In genomic region chr10:120485946-120486345, GRCh38 we compare ENCODE assay signal across 38 cellular contexts. TPM values are rescaled to one million over a fixed set of nuclear protein-coding genes. Genes with fewer than 3 reads are reported as not detected.
"Had no signal": no experiment of that assay in that cellular context is flagged by ENCODE, and none has a peak within 500 bp of the region (broad histone marks: within the 10 kb centered on the region; RNA-seq: fewer than 3 reads in every experiment).

No MANE protein-coding gene starts in this region.

- H3K36me3 ChIP-seq: ascending aorta, cardiac muscle cell had no signal

- H3K36me3 Mint-ChIP-seq: activated CD8-positive, alpha-beta memory T cell treated with anti-CD3 and anti-CD28 coated beads, Interleukin-2, amount 10 ng/mL, durations not matched to agents 7 days and 5 days; activated naive CD4-positive, alpha-beta T cell treated with anti-CD3 and anti-CD28 coated beads, Interleukin-2, amount 10 ng/mL, durations not matched to agents 7 days and 5 days; activated naive CD8-positive, alpha-beta T cell; activated naive CD8-positive, alpha-beta T cell treated with anti-CD3 and anti-CD28 coated beads, Interleukin-2, amount 10 ng/mL, durations not matched to agents 7 days and 5 days; brain had no signal

- H3K4me3 Mint-ChIP-seq: activated CD4-positive, alpha-beta memory T cell treated with anti-CD3 and anti-CD28 coated beads, Interleukin-2, amount 10 ng/mL, durations not matched to agents 7 days and 5 days; activated CD4-positive, alpha-beta T cell treated with anti-CD3 and anti-CD28 coated beads for 36 hours; activated CD4-positive, alpha-beta T cell treated with anti-CD3 and anti-CD28 coated beads, Interleukin-2, amount 10 ng/mL, durations not matched to agents 7 days and 5 days; activated CD8-positive, alpha-beta memory T cell treated with anti-CD3 and anti-CD28 coated beads, Interleukin-2, amount 10 ng/mL, durations not matched to agents 7 days and 5 days; activated CD8-positive, alpha-beta T cell treated with anti-CD3 and anti-CD28 coated beads, Interleukin-2, amount 10 ng/mL, durations not matched to agents 7 days and 5 days; activated naive CD4-positive, alpha-beta T cell treated with anti-CD3 and anti-CD28 coated beads, Interleukin-2, amount 10 ng/mL, durations not matched to agents 7 days and 5 days; activated naive CD4-positive, alpha-beta T cell treated with anti-CD3 and anti-CD28 coated beads, Interleukin-2, amount 50 U/mL, for 24 hours; activated naive CD8-positive, alpha-beta T cell; activated naive CD8-positive, alpha-beta T cell treated with anti-CD3 and anti-CD28 coated beads, Interleukin-2, amount 10 ng/mL, durations not matched to agents 7 days and 5 days; activated naive CD8-positive, alpha-beta T cell treated with anti-CD3 and anti-CD28 coated beads, Interleukin-2, amount 50 U/mL, for 24 hours; activated T-cell treated with anti-CD3 and anti-CD28 coated beads, Interleukin-2, amount 50 U/mL, for 24 hours; brain; central memory CD8-positive, alpha-beta T cell; T-helper 1 cell treated with Interleukin-12 subunit alpha and Interleukin-12 subunit beta and Interleukin-4 antibody, amounts not matched to agents 30 μg/mL and 1 μg/mL, for 36 hours; T-helper 2 cell treated with Interferon-gamma antibody and Interleukin-4, amounts not matched to agents 5 μg/mL and 100 μg/mL, for 36 hours had no signal

- H3K4me3 ChIP-seq: ascending aorta, cardiac muscle cell had no signal

- H3K27me3 Mint-ChIP-seq: activated CD4-positive, alpha-beta memory T cell treated with anti-CD3 and anti-CD28 coated beads, Interleukin-2, amount 10 ng/mL, durations not matched to agents 7 days and 5 days; activated CD4-positive, alpha-beta T cell treated with anti-CD3 and anti-CD28 coated beads for 36 hours; activated CD4-positive, alpha-beta T cell treated with anti-CD3 and anti-CD28 coated beads, Interleukin-2, amount 10 ng/mL, durations not matched to agents 7 days and 5 days; activated CD8-positive, alpha-beta memory T cell treated with anti-CD3 and anti-CD28 coated beads, Interleukin-2, amount 10 ng/mL, durations not matched to agents 7 days and 5 days; activated naive CD4-positive, alpha-beta T cell treated with anti-CD3 and anti-CD28 coated beads, Interleukin-2, amount 10 ng/mL, durations not matched to agents 7 days and 5 days; activated naive CD4-positive, alpha-beta T cell treated with anti-CD3 and anti-CD28 coated beads, Interleukin-2, amount 50 U/mL, for 24 hours; activated naive CD8-positive, alpha-beta T cell treated with anti-CD3 and anti-CD28 coated beads, Interleukin-2, amount 10 ng/mL, durations not matched to agents 7 days and 5 days; activated naive CD8-positive, alpha-beta T cell treated with anti-CD3 and anti-CD28 coated beads, Interleukin-2, amount 50 U/mL, for 24 hours; activated T-cell treated with anti-CD3 and anti-CD28 coated beads, Interleukin-2, amount 50 U/mL, for 24 hours; central memory CD8-positive, alpha-beta T cell had no signal

- H3K27me3 ChIP-seq: ascending aorta, cardiac muscle cell had no signal

- H3K4me1 Mint-ChIP-seq: activated CD4-positive, alpha-beta memory T cell treated with anti-CD3 and anti-CD28 coated beads, Interleukin-2, amount 10 ng/mL, durations not matched to agents 7 days and 5 days; activated CD4-positive, alpha-beta T cell treated with anti-CD3 and anti-CD28 coated beads for 36 hours; activated CD4-positive, alpha-beta T cell treated with anti-CD3 and anti-CD28 coated beads, Interleukin-2, amount 10 ng/mL, durations not matched to agents 7 days and 5 days; activated CD8-positive, alpha-beta memory T cell treated with anti-CD3 and anti-CD28 coated beads, Interleukin-2, amount 10 ng/mL, durations not matched to agents 7 days and 5 days; activated naive CD4-positive, alpha-beta T cell treated with anti-CD3 and anti-CD28 coated beads, Interleukin-2, amount 10 ng/mL, durations not matched to agents 7 days and 5 days; activated naive CD4-positive, alpha-beta T cell treated with anti-CD3 and anti-CD28 coated beads, Interleukin-2, amount 50 U/mL, for 24 hours; activated naive CD8-positive, alpha-beta T cell treated with anti-CD3 and anti-CD28 coated beads, Interleukin-2, amount 10 ng/mL, durations not matched to agents 7 days and 5 days; activated naive CD8-positive, alpha-beta T cell treated with anti-CD3 and anti-CD28 coated beads, Interleukin-2, amount 50 U/mL, for 24 hours; brain; central memory CD8-positive, alpha-beta T cell had no signal

- H3K27ac Mint-ChIP-seq: activated CD4-positive, alpha-beta memory T cell treated with anti-CD3 and anti-CD28 coated beads, Interleukin-2, amount 10 ng/mL, durations not matched to agents 7 days and 5 days; activated CD4-positive, alpha-beta T cell treated with anti-CD3 and anti-CD28 coated beads for 36 hours; activated CD4-positive, alpha-beta T cell treated with anti-CD3 and anti-CD28 coated beads, Interleukin-2, amount 10 ng/mL, durations not matched to agents 7 days and 5 days; activated CD8-positive, alpha-beta memory T cell treated with anti-CD3 and anti-CD28 coated beads, Interleukin-2, amount 10 ng/mL, durations not matched to agents 7 days and 5 days; activated CD8-positive, alpha-beta T cell treated with anti-CD3 and anti-CD28 coated beads, Interleukin-2, amount 10 ng/mL, durations not matched to agents 7 days and 5 days; activated naive CD4-positive, alpha-beta T cell treated with anti-CD3 and anti-CD28 coated beads, Interleukin-2, amount 10 ng/mL, durations not matched to agents 7 days and 5 days; activated naive CD4-positive, alpha-beta T cell treated with anti-CD3 and anti-CD28 coated beads, Interleukin-2, amount 50 U/mL, for 24 hours; activated naive CD8-positive, alpha-beta T cell; activated naive CD8-positive, alpha-beta T cell treated with anti-CD3 and anti-CD28 coated beads, Interleukin-2, amount 10 ng/mL, durations not matched to agents 7 days and 5 days; activated naive CD8-positive, alpha-beta T cell treated with anti-CD3 and anti-CD28 coated beads, Interleukin-2, amount 50 U/mL, for 24 hours; activated T-cell treated with anti-CD3 and anti-CD28 coated beads, Interleukin-2, amount 50 U/mL, for 24 hours; activated T-helper 2 cell treated with anti-CD3 and anti-CD28 coated beads, Interferon-gamma antibody, Interleukin-2, Interleukin-4, amounts not matched to agents 10 μg/mL and 5 μg/mL and 100 μg/mL, durations not matched to agents 14 hours and 24 hours and 36 hours; brain; T-helper 1 cell treated with Interleukin-12 subunit alpha and Interleukin-12 subunit beta and Interleukin-4 antibody, amounts not matched to agents 30 μg/mL and 1 μg/mL, for 36 hours; T-helper 2 cell treated with Interferon-gamma antibody and Interleukin-4, amounts not matched to agents 5 μg/mL and 100 μg/mL, for 36 hours had no signal

- H3K9me3 ChIP-seq: ascending aorta had no signal

- H3K27ac ChIP-seq: ascending aorta, cardiac muscle cell, VCaP had no signal

- DNase-seq: activated CD4-positive, alpha-beta memory T cell treated with anti-CD3 and anti-CD28 coated beads, Interleukin-2, amount 10 ng/mL, durations not matched to agents 7 days and 5 days; activated CD4-positive, alpha-beta T cell treated with anti-CD3 and anti-CD28 coated beads for 1 hour; activated CD4-positive, alpha-beta T cell treated with anti-CD3 and anti-CD28 coated beads for 36 hours; activated CD4-positive, alpha-beta T cell treated with anti-CD3 and anti-CD28 coated beads for 48 hours; activated CD4-positive, alpha-beta T cell treated with anti-CD3 and anti-CD28 coated beads, Interleukin-2, amount 10 ng/mL, durations not matched to agents 7 days and 5 days; activated CD4-positive, alpha-beta T cell treated with anti-CD3 and anti-CD28 coated beads, Interleukin-2, amount 50 U/mL, for 48 hours; activated CD4-positive, CD25-positive, alpha-beta regulatory T cell; activated CD8-positive, alpha-beta memory T cell treated with anti-CD3 and anti-CD28 coated beads for 24 hours; activated CD8-positive, alpha-beta memory T cell treated with anti-CD3 and anti-CD28 coated beads, Interleukin-2, amount 10 ng/mL, durations not matched to agents 7 days and 5 days; activated CD8-positive, alpha-beta memory T cell treated with anti-CD3 and anti-CD28 coated beads, Interleukin-2, amount 50 U/mL, for 48 hours; activated CD8-positive, alpha-beta T cell treated with anti-CD3 and anti-CD28 coated beads, Interleukin-2, amount 10 ng/mL, durations not matched to agents 7 days and 5 days; activated effector memory CD4-positive, alpha-beta T cell treated with Interleukin-2 at 50 U/mL for 16 hours; activated gamma-delta T cell; activated naive CD4-positive, alpha-beta T cell treated with anti-CD3 and anti-CD28 coated beads, Interleukin-2, amount 10 ng/mL, durations not matched to agents 7 days and 5 days; activated naive CD4-positive, alpha-beta T cell treated with Interleukin-2 at 50 U/mL for 16 hours; activated naive CD8-positive, alpha-beta T cell treated with anti-CD3 and anti-CD28 coated beads, Interleukin-2, amount 10 ng/mL, durations not matched to agents 7 days and 5 days; activated naive CD8-positive, alpha-beta T cell treated with anti-CD3 and anti-CD28 coated beads, Interleukin-2, amount 50 U/mL, for 24 hours; activated T-cell treated with anti-CD3 and anti-CD28 coated beads, Interleukin-2, amount 50 U/mL, for 24 hours; activated T-cell treated with anti-CD3 and anti-CD28 coated beads, Interleukin-2, amount 50 U/mL, for 48 hours; amygdala; anterior cingulate cortex; caudate nucleus; SW 1271; T-helper 1 cell; T-helper 2 cell; T-helper 9 cell had no signal

- H3K4me1 ChIP-seq: ascending aorta had no signal

- H3K9me3 Mint-ChIP-seq: activated CD4-positive, alpha-beta T cell treated with anti-CD3 and anti-CD28 coated beads, Interleukin-2, amount 10 ng/mL, durations not matched to agents 7 days and 5 days; activated naive CD4-positive, alpha-beta T cell treated with anti-CD3 and anti-CD28 coated beads, Interleukin-2, amount 50 U/mL, for 24 hours; activated naive CD8-positive, alpha-beta T cell treated with anti-CD3 and anti-CD28 coated beads, Interleukin-2, amount 10 ng/mL, durations not matched to agents 7 days and 5 days; activated T-helper 2 cell treated with anti-CD3 and anti-CD28 coated beads, Interferon-gamma antibody, Interleukin-2, Interleukin-4, amounts not matched to agents 10 μg/mL and 5 μg/mL and 100 μg/mL, durations not matched to agents 14 hours and 24 hours and 36 hours; T-helper 1 cell treated with Interleukin-12 subunit alpha and Interleukin-12 subunit beta and Interleukin-4 antibody, amounts not matched to agents 30 μg/mL and 1 μg/mL, for 36 hours; T-helper 2 cell treated with Interferon-gamma antibody and Interleukin-4, amounts not matched to agents 5 μg/mL and 100 μg/mL, for 36 hours had no signal

- ATAC-seq: activated CD4-positive, alpha-beta T cell treated with anti-CD3 and anti-CD28 coated beads for 36 hours; activated CD4-positive, CD25-positive, alpha-beta regulatory T cell treated with anti-CD3 and anti-CD28 coated beads, Interleukin-2, amount 50 U/mL, for 24 hours; activated CD8-positive, alpha-beta memory T cell treated with anti-CD3 and anti-CD28 coated beads, Interleukin-2, amount 10 ng/mL, durations not matched to agents 7 days and 5 days; activated CD8-positive, alpha-beta T cell treated with anti-CD3 and anti-CD28 coated beads, Interleukin-2, amount 10 ng/mL, durations not matched to agents 7 days and 5 days; activated naive CD8-positive, alpha-beta T cell treated with anti-CD3 and anti-CD28 coated beads, Interleukin-2, amount 50 U/mL, for 24 hours had no signal

RNA-seq across cellular contexts. Expression of gene PLPP4, which starts 28.9 kb away (rescaled TPM):
- total RNA-seq: activated CD4-positive, alpha-beta memory T cell treated with anti-CD3 and anti-CD28 coated beads, Interleukin-2, amount 10 ng/mL, durations not matched to agents 7 days and 5 days; activated CD4-positive, alpha-beta T cell treated with anti-CD3 and anti-CD28 coated beads for 36 hours; activated CD4-positive, alpha-beta T cell treated with anti-CD3 and anti-CD28 coated beads, Interleukin-2, amount 10 ng/mL, durations not matched to agents 7 days and 5 days; activated CD8-positive, alpha-beta memory T cell treated with anti-CD3 and anti-CD28 coated beads, Interleukin-2, amount 10 ng/mL, durations not matched to agents 7 days and 5 days; activated CD8-positive, alpha-beta T cell treated with anti-CD3 and anti-CD28 coated beads, Interleukin-2, amount 10 ng/mL, durations not matched to agents 7 days and 5 days; activated naive CD8-positive, alpha-beta T cell treated with anti-CD3 and anti-CD28 coated beads, Interleukin-2, amount 10 ng/mL, durations not matched to agents 7 days and 5 days; activated T-helper 2 cell treated with anti-CD3 and anti-CD28 coated beads, Interferon-gamma antibody, Interleukin-2, Interleukin-4, amounts not matched to agents 10 μg/mL and 5 μg/mL and 100 μg/mL, durations not matched to agents 14 hours and 24 hours and 36 hours; ascending aorta had no signal
- polyA plus RNA-seq: adipose tissue had no signal
